22 cellular contexts compared by ENCODE assay signal in genomic region chr2:189268763-189269162, GRCh38.
DNase-seq lines count a peak whose midpoint lies in the region; ATAC-seq and TF ChIP-seq lines count a peak whose summit lies in the region.
"Had no signal": no experiment of that assay in that cellular context is flagged by ENCODE, and none has a peak within 500 bp of the region (broad histone marks: within the 10 kb centered on the region; RNA-seq: fewer than 3 reads in every experiment).

No MANE protein-coding gene starts in this region.

- no peaks in the 10 kb centered on the region for H3K36me3 ChIP-seq in ACC112 (ENCODE audit: insufficient read depth, low read length)
- H3K36me3 ChIP-seq in mesenchymal stem cell (ENCODE audit: control insufficient read depth in 1 of 2, insufficient read depth in 2 of 2, low read depth in 1 of 2, low read length in 2 of 2), result no peaks in the 10 kb centered on the region
- no peaks in the 10 kb centered on the region for H3K36me3 ChIP-seq in hepatocyte (replicated peaks; ENCODE audit: insufficient read depth, low read depth)
- H3K36me3 ChIP-seq: BE2C had no signal

- no peak overlapping the region for H2BK15ac ChIP-seq in mesenchymal stem cell (ENCODE audit: low read depth, poor library complexity, severe bottlenecking)

- no peak overlapping the region for H2BK5ac ChIP-seq in mesenchymal stem cell (ENCODE audit: low read depth, low read length, poor library complexity, severe bottlenecking)

- no peaks in the 10 kb centered on the region for H3K9me3 ChIP-seq in mesenchymal stem cell (ENCODE audit: control insufficient read depth, low read length)
- no peaks in the 10 kb centered on the region for H3K9me3 ChIP-seq in hepatocyte (ENCODE audit: low read depth)
- H3K9me3 ChIP-seq: BE2C, Caco-2 had no signal

- no peak overlapping the region for H3K4me2 ChIP-seq in mesenchymal stem cell (ENCODE audit: low read length, poor library complexity, severe bottlenecking)
- H3K4me2 ChIP-seq in hepatocyte, result no peak overlapping the region

- H2BK12ac ChIP-seq in mesenchymal stem cell (ENCODE audit: low read length in 2 of 2), result no peak overlapping the region

- H3K27ac ChIP-seq in ACC112 (ENCODE audit: low read depth, low read length) (peak overlapping the region; percentile 100), mesenchymal stem cell (ENCODE audit: low read length, poor library complexity, severe bottlenecking) (no peak overlapping the region), hepatocyte (no peak overlapping the region)
- H3K27ac ChIP-seq: 22Rv1 had no signal

- no peaks in the 10 kb centered on the region for H4K20me1 ChIP-seq in hepatocyte (ENCODE audit: insufficient read depth, poor library complexity, severe bottlenecking)

- peak overlapping the region; percentile 84 for H3K9ac ChIP-seq in mesenchymal stem cell (ENCODE audit: low read length)

- H3K14ac ChIP-seq in mesenchymal stem cell (ENCODE audit: low read length in 2 of 2), result no peak overlapping the region

- H3K4me1 ChIP-seq in ACC112 (ENCODE audit: control insufficient read depth, insufficient read depth, low read length, unreplicated experiment), result peaks cover 28% of the 10 kb centered on the region
- no peaks in the 10 kb centered on the region for H3K4me1 ChIP-seq in mesenchymal stem cell (ENCODE audit: control insufficient read depth, insufficient read depth, low read depth, low read length)
- no peaks in the 10 kb centered on the region for H3K4me1 ChIP-seq in hepatocyte (ENCODE audit: insufficient read depth)
- H3K4me1 ChIP-seq: BE2C, Caco-2 had no signal

- H2BK120ac ChIP-seq in mesenchymal stem cell (ENCODE audit: low read depth, low read length), result no peak overlapping the region

- H4K8ac ChIP-seq in mesenchymal stem cell (ENCODE audit: low read length), result no peak overlapping the region

- H3K4me3 ChIP-seq in ACC112 (ENCODE audit: low read depth, low read length), result no peak overlapping the region
- H3K4me3 ChIP-seq in choroid plexus epithelial cell (ENCODE audit: low read depth, low read length), result no peak overlapping the region
- H3K4me3 ChIP-seq in mesenchymal stem cell (ENCODE audit: insufficient read depth in 1 of 2, low read depth in 1 of 2, low read length in 2 of 2), result no peak overlapping the region
- no peak overlapping the region for H3K4me3 ChIP-seq in hepatocyte

- ATAC-seq in SK-N-SH treated with all-trans-retinoic acid at 6 μM for 48 hours (peak; percentile 39), GM18868 (IDR thresholded peaks at IDR 0.05; ENCODE audit: unreplicated experiment) (no peak), HG02938 (IDR thresholded peaks at IDR 0.05; ENCODE audit: unreplicated experiment) (no peak)
- ATAC-seq: HepG2 had no signal

- H3K4ac ChIP-seq in mesenchymal stem cell (ENCODE audit: low read depth in 1 of 2, low read length in 2 of 2), result no peak overlapping the region

- 73% methylated on average over 1 of the region's 2 CpGs for WGBS in mesenchymal stem cell
- 80% methylated on average over 2 of the region's 2 CpGs for WGBS in hepatocyte (ENCODE audit: low lambda C conversion rate, missing lambda C conversion rate)

- H2AFZ ChIP-seq in ACC112 (ENCODE audit: low read length, unreplicated experiment) (peak overlapping the region; percentile 73), mesenchymal stem cell (ENCODE audit: low read depth, low read length) (no peak overlapping the region), hepatocyte (no peak overlapping the region)

- H3K9me2 ChIP-seq in hepatocyte (replicated peaks; ENCODE audit: insufficient read depth), result no peaks in the 10 kb centered on the region

- no peak overlapping the region for H4K91ac ChIP-seq in mesenchymal stem cell (ENCODE audit: low read length)

- H3K18ac ChIP-seq in mesenchymal stem cell (ENCODE audit: low read depth in 1 of 2, low read length in 2 of 2), result no peak overlapping the region

- H3K79me2 ChIP-seq in ACC112 (ENCODE audit: control insufficient read depth, insufficient read depth, low read length, unreplicated experiment), result no peaks in the 10 kb centered on the region
- H3K79me2 ChIP-seq in hepatocyte, result no peaks in the 10 kb centered on the region

- no peak overlapping the region for H3K23ac ChIP-seq in mesenchymal stem cell (ENCODE audit: low read length in 2 of 2)

- no peak for TF ChIP-seq CTCF in choroid plexus epithelial cell (conservative IDR thresholded peaks at IDR 0.05; ENCODE audit: low read depth, low read length)
- no peak for TF ChIP-seq CTCF in hepatocyte (IDR thresholded peaks at IDR 0.05; ENCODE audit: poor library complexity)

- H3K79me1 ChIP-seq in mesenchymal stem cell (replicated peaks; ENCODE audit: low read length, poor library complexity, severe bottlenecking), result no peaks in the 10 kb centered on the region

- no peak overlapping the region for H2AK5ac ChIP-seq in mesenchymal stem cell (ENCODE audit: low read length, severe bottlenecking)

- DNase-seq in choroid plexus epithelial cell (ENCODE audit: low read depth) (peak; percentile 58), mesenchymal stem cell (no peak), NCI-H146 treated with DMSO at 0.1 percent for 48 hours (lab: John Stamatoyannopoulos, UW; ENCODE audit: unreplicated experiment) (no peak), hepatocyte (ENCODE audit: low spot score) (no peak)
- DNase-seq: BE2C; Caco-2; CD4-positive, alpha-beta T cell; GF-D8; H9; KG1; NCI-H187; NCI-H2107; NCI-H2227 treated with DMSO at 0.1 percent for 48 hours; NCI-H524; RPMI8226; SIG-M5 had no signal

- no peaks in the 10 kb centered on the region for H3K27me3 ChIP-seq in ACC112 (ENCODE audit: insufficient read depth, low read length)
- H3K27me3 ChIP-seq in mesenchymal stem cell (ENCODE audit: control insufficient read depth in 1 of 2, insufficient read depth in 1 of 2, low read length in 2 of 2), result no peaks in the 10 kb centered on the region
- no peaks in the 10 kb centered on the region for H3K27me3 ChIP-seq in hepatocyte
- H3K27me3 ChIP-seq: BE2C had no signal

TF ChIP-seq in SK-N-SH treated with all-trans-retinoic acid at 6 μM for 48 hours, 23 proteins besides CTCF, POLR2A, EP300 and RAD21:
- TF ChIP-seq SNAI2 (CRISPR knock-in tag; IDR thresholded peaks at IDR 0.05), result no peak
- no peak for TF ChIP-seq BACH2 (CRISPR knock-in tag; IDR thresholded peaks at IDR 0.05; ENCODE audit: borderline replicate concordance)
- no peak for TF ChIP-seq TCF4 (CRISPR knock-in tag; IDR thresholded peaks at IDR 0.05; ENCODE audit: borderline replicate concordance)
- no peak for TF ChIP-seq TSHZ2 (CRISPR knock-in tag; IDR thresholded peaks at IDR 0.05)
- no peak for TF ChIP-seq ZC3H10 (CRISPR knock-in tag; IDR thresholded peaks at IDR 0.05)
